Comparison of ENCODE assay signal across 9 cellular contexts in the genomic region with DNA sequence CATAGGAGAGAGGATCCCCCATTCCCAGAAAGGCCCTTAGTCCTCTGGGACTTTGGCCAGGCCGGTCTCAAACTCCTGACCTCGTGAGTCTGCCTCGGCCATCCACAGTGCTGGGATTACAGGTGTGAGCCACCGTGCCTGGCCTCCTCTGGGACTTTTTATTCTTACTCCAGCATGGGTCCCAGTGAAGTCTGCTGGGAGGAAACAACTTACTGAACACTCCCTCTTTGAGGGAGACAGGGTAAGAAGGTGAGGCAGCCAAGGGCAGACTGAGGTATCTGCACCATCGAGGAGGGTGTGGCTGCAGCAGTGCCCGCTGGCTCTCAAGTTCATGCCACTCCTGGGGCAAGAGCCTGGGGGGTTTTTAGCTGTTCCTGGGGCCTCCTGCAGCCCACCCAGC. TPM values are rescaled to one million over a fixed set of nuclear protein-coding genes. Genes with fewer than 3 reads are reported as not detected.
A peak's percentile ranks its signal among the peaks of the same experiment; 100 is the strongest.
DNase-seq lines count a peak whose midpoint lies in the region; ATAC-seq and TF ChIP-seq lines count a peak whose summit lies in the region.
"Had no signal": no experiment of that assay in that cellular context is flagged by ENCODE, and none has a peak within 500 bp of the region (broad histone marks: within the 10 kb centered on the region; RNA-seq: fewer than 3 reads in every experiment).

No MANE protein-coding gene starts in this region.

- H3K4me3 ChIP-seq in MG63: no peak overlapping the region
- H3K4me3 ChIP-seq: SJCRH30 had no signal

- peak overlapping the region; percentile 95 for H3K4me3 Mint-ChIP-seq in activated CD4-positive, alpha-beta T cell treated with anti-CD3 and anti-CD28 coated beads, Interleukin-2, amount 10 ng/mL, durations not matched to agents 7 days and 5 days
- H3K4me3 Mint-ChIP-seq in stimulated activated effector memory CD8-positive, alpha-beta T cell treated with anti-CD3 and anti-CD28 coated beads, Interleukin-12 subunit alpha, Interleukin-12 subunit beta, amount 100 ng/mL, for 72 hours: peak overlapping the region; percentile 92

- ATAC-seq in esophagus mucosa: peak; percentile 53
- ATAC-seq in stimulated activated effector memory CD8-positive, alpha-beta T cell treated with anti-CD3 and anti-CD28 coated beads, Interleukin-12 subunit alpha, Interleukin-12 subunit beta, amount 100 ng/mL, for 72 hours: no peak

- peak overlapping the region; percentile 94 for H3K27ac Mint-ChIP-seq in activated CD4-positive, alpha-beta T cell treated with anti-CD3 and anti-CD28 coated beads, Interleukin-2, amount 10 ng/mL, durations not matched to agents 7 days and 5 days
- H3K27ac Mint-ChIP-seq in stimulated activated effector memory CD8-positive, alpha-beta T cell treated with anti-CD3 and anti-CD28 coated beads, Interleukin-12 subunit alpha, Interleukin-12 subunit beta, amount 100 ng/mL, for 72 hours: peak overlapping the region; percentile 96

- no peak for DNase-seq in activated CD4-positive, alpha-beta T cell treated with anti-CD3 and anti-CD28 coated beads, Interleukin-2, amount 10 ng/mL, durations not matched to agents 7 days and 5 days
- no peak for DNase-seq in activated CD4-positive, alpha-beta T cell treated with anti-CD3 and anti-CD28 coated beads, Interleukin-2, amount 50 U/mL, for 4 hours
- DNase-seq in RWPE1 (ENCODE audit: low spot score): no peak
- no peak for DNase-seq in stimulated activated effector memory CD8-positive, alpha-beta T cell treated with anti-CD3 and anti-CD28 coated beads, Interleukin-12 subunit alpha, Interleukin-12 subunit beta, amount 100 ng/mL, for 72 hours (ENCODE audit: low spot score in 2 of 2)
- no peak for DNase-seq in NCI-H2029 treated with DMSO at 0.1 percent for 48 hours (lab: John Stamatoyannopoulos, UW)
- DNase-seq in NCI-H1092 treated with DMSO at 0.1 percent for 48 hours (lab: John Stamatoyannopoulos, UW): no peak
- DNase-seq in MG63: no peak
- DNase-seq: SJCRH30 had no signal

- H3K4me1 Mint-ChIP-seq in activated CD4-positive, alpha-beta T cell treated with anti-CD3 and anti-CD28 coated beads, Interleukin-2, amount 10 ng/mL, durations not matched to agents 7 days and 5 days: peaks cover 43% of the 10 kb centered on the region
- peaks cover 30% of the 10 kb centered on the region for H3K4me1 Mint-ChIP-seq in stimulated activated effector memory CD8-positive, alpha-beta T cell treated with anti-CD3 and anti-CD28 coated beads, Interleukin-12 subunit alpha, Interleukin-12 subunit beta, amount 100 ng/mL, for 72 hours

- no peaks in the 10 kb centered on the region for H3K9me3 ChIP-seq in MG63
- H3K9me3 ChIP-seq: SJCRH30 had no signal

- H3K27me3 ChIP-seq in MG63: no peaks in the 10 kb centered on the region
- H3K27me3 ChIP-seq: SJCRH30 had no signal

- no peak for TF ChIP-seq CTCF in RWPE1 (conservative IDR thresholded peaks at IDR 0.05; ENCODE audit: low read depth)

- POLR2A ChIA-PET in activated CD4-positive, alpha-beta T cell treated with anti-CD3 and anti-CD28 coated beads, Interleukin-2, amount 10 ng/mL, durations not matched to agents 7 days and 5 days (lab: Charles Lee): no interaction called here
- POLR2A ChIA-PET in RWPE1 (lab: Yijun Ruan, JAX; ENCODE audit: low non-redundant PET): interaction anchor here (0.8 kb wide), 1 partner anchor 18 kb away, joined by 3 read pairs; no protein-coding TSS in a partner anchor

- no peaks in the 10 kb centered on the region; the same call in 1 of the 2 replicates for H3K36me3 ChIP-seq in MG63

- no peaks in the 10 kb centered on the region for H3K27me3 Mint-ChIP-seq in activated CD4-positive, alpha-beta T cell treated with anti-CD3 and anti-CD28 coated beads, Interleukin-2, amount 10 ng/mL, durations not matched to agents 7 days and 5 days

- H3K9me3 Mint-ChIP-seq in activated CD4-positive, alpha-beta T cell treated with anti-CD3 and anti-CD28 coated beads, Interleukin-2, amount 10 ng/mL, durations not matched to agents 7 days and 5 days: no peaks in the 10 kb centered on the region
- H3K9me3 Mint-ChIP-seq in stimulated activated effector memory CD8-positive, alpha-beta T cell treated with anti-CD3 and anti-CD28 coated beads, Interleukin-12 subunit alpha, Interleukin-12 subunit beta, amount 100 ng/mL, for 72 hours: no peaks in the 10 kb centered on the region

- CTCF ChIA-PET in activated CD4-positive, alpha-beta T cell treated with anti-CD3 and anti-CD28 coated beads, Interleukin-2, amount 10 ng/mL, durations not matched to agents 7 days and 5 days (lab: Charles Lee): no interaction called here
- CTCF ChIA-PET in RWPE1 (lab: Yijun Ruan, JAX): interaction anchor here (0.8 kb wide), 1 partner anchor 147 kb away, joined by 6 read pairs; no protein-coding TSS in a partner anchor

- H3K36me3 Mint-ChIP-seq in activated CD4-positive, alpha-beta T cell treated with anti-CD3 and anti-CD28 coated beads, Interleukin-2, amount 10 ng/mL, durations not matched to agents 7 days and 5 days (ENCODE audit: low read depth): peaks cover 45% of the 10 kb centered on the region
- peaks cover 61% of the 10 kb centered on the region for H3K36me3 Mint-ChIP-seq in stimulated activated effector memory CD8-positive, alpha-beta T cell treated with anti-CD3 and anti-CD28 coated beads, Interleukin-12 subunit alpha, Interleukin-12 subunit beta, amount 100 ng/mL, for 72 hours

- H3K27ac ChIP-seq in RWPE1: peak overlapping the region; percentile 97
- H3K27ac ChIP-seq: SJCRH30 had no signal

RNA-seq across cellular contexts. Expression of gene BAK1, which starts 2.4 kb away (rescaled TPM):
- 10 to 100 TPM; 69.2 to 77.6 TPM for total RNA-seq in activated CD4-positive, alpha-beta T cell treated with anti-CD3 and anti-CD28 coated beads, Interleukin-2, amount 10 ng/mL, durations not matched to agents 7 days and 5 days
- total RNA-seq in esophagus mucosa: 33.5 TPM
- total RNA-seq in MG63 (2014; rRNA removed; shearing (Covaris generic); ENCODE audit: low replicate concordance): 11.7 and 21.8 TPM in 2 replicates

RNA-seq across cellular contexts. Expression of gene ITPR3, which starts 43.4 kb away (rescaled TPM):
- 10 to 100 TPM; 64.2 to 65.8 TPM for total RNA-seq in activated CD4-positive, alpha-beta T cell treated with anti-CD3 and anti-CD28 coated beads, Interleukin-2, amount 10 ng/mL, durations not matched to agents 7 days and 5 days
- 23.7 TPM for total RNA-seq in esophagus mucosa
- total RNA-seq in MG63 (2014; rRNA removed; shearing (Covaris generic); ENCODE audit: low replicate concordance): 7.1 and 14.5 TPM in 2 replicates
